Comparison of ENCODE assay signal across 11 cellular contexts in genomic region chr16:86880316-86881117, GRCh38.
"Had no signal": no experiment of that assay in that cellular context is flagged by ENCODE, and none has a peak within 500 bp of the region (broad histone marks: within the 10 kb centered on the region; RNA-seq: fewer than 3 reads in every experiment).

No MANE protein-coding gene starts in this region.

- H3K36me3 ChIP-seq: esophagus squamous epithelium, gastroesophageal sphincter, tibial artery had no signal

- ATAC-seq: activated naive CD4-positive, alpha-beta T cell treated with anti-CD3 and anti-CD28 coated beads, Interleukin-2, amount 50 U/mL, for 72 hours; gastroesophageal sphincter; left ventricle myocardium superior; stimulated activated effector memory CD8-positive, alpha-beta T cell treated with anti-CD3 and anti-CD28 coated beads, Interleukin-12 subunit alpha, Interleukin-12 subunit beta, amount 100 ng/mL, for 72 hours had no signal

- H2AFZ ChIP-seq: hepatocyte had no signal

- DNase-seq: activated B cell treated with CpG ODN at 0.5 μM for 24 hours; activated CD4-positive, alpha-beta T cell treated with anti-CD3 and anti-CD28 coated beads, Interleukin-2, amount 10 ng/mL, durations not matched to agents 7 days and 5 days; esophagus squamous epithelium; left ventricle myocardium superior; tibial artery had no signal

- H3K9me3 ChIP-seq: esophagus squamous epithelium, gastroesophageal sphincter, tibial artery had no signal

- H3K27ac ChIP-seq: esophagus squamous epithelium, gastroesophageal sphincter, hepatocyte, SK-N-MC, tibial artery had no signal

- H3K4me1 ChIP-seq: esophagus squamous epithelium had no signal

- H3K4me3 ChIP-seq: esophagus squamous epithelium, gastroesophageal sphincter, hepatocyte, SK-N-MC, smooth muscle cell, tibial artery had no signal

- H3K4me2 ChIP-seq: hepatocyte, smooth muscle cell had no signal
